ENCODE assay signal across 8 cellular contexts in genomic region chr16:2459647-2460390, GRCh38. TPM values are rescaled to one million over a fixed set of nuclear protein-coding genes. Genes with fewer than 3 reads are reported as not detected.
DNase-seq lines count a peak whose midpoint lies in the region; ATAC-seq and FAIRE-seq lines count a peak whose summit lies in the region.

TSS of gene TEDC2 (plus strand) at chr16:2460109. CDS start at chr16:2460145, 36 bp downstream.

- H2BK15ac ChIP-seq in mesendoderm (replicated peaks; ENCODE audit: low read depth): no peak within 1 kb of the TSS

- peak; percentile 98 for DNase-seq in COLO668 (lab: John Stamatoyannopoulos, UW; ENCODE audit: unreplicated experiment)
- DNase-seq in HTR-8/SVneo (ENCODE audit: insufficient read length, low spot score): peak; percentile 95
- peak; percentile 95 for DNase-seq in NOMO-1 treated with DMSO at 0.1 percent for 48 hours (lab: John Stamatoyannopoulos, UW; ENCODE audit: unreplicated experiment)
- peak; percentile 98 for DNase-seq in mesendoderm
- DNase-seq in stimulated activated CD8-positive, alpha-beta memory T cell treated with anti-CD3 and anti-CD28 coated beads, Interleukin-12 subunit alpha, Interleukin-12 subunit beta, amount 100 ng/mL, for 4 hours (ENCODE audit: low read depth): peak; percentile 93

- peak; percentile 71 for ATAC-seq in GM21360 (IDR thresholded peaks at IDR 0.05; ENCODE audit: unreplicated experiment)

- H3K18ac ChIP-seq in mesendoderm (ENCODE audit: low read length): peak within 1 kb of the TSS; percentile 22

- H3K4me2 ChIP-seq in mesendoderm (ENCODE audit: low read length): peak within 1 kb of the TSS; percentile 89

- H3K9me3 ChIP-seq in endocrine pancreas (ENCODE audit: control insufficient read depth, low read length): no peaks in the 10 kb centered on the region

- H3K9ac ChIP-seq in endocrine pancreas (ENCODE audit: control insufficient read depth, insufficient read depth, low read length): peak within 1 kb of the TSS; percentile 98
- H3K9ac ChIP-seq in mesendoderm (ENCODE audit: low read length): peak within 1 kb of the TSS; percentile 84

- H4K5ac ChIP-seq in mesendoderm (ENCODE audit: low read length): no peak within 1 kb of the TSS

- POLR2A ChIA-PET in activated CD8-positive, alpha-beta memory T cell treated with anti-CD3 and anti-CD28 coated beads for 36 hours (lab: Charles Lee): interaction anchor here (0.6 to 1.5 kb wide), 9 partner anchors 9 to 901 kb away, joined by 3 to 9 read pairs (median 4); partner anchors contain the start of genes NTN3 and TBC1D24

- peak; percentile 87 for FAIRE-seq in HTR-8/SVneo (lab: Jason Lieb, UNC)

- no peaks in the 10 kb centered on the region for H3K4me1 ChIP-seq in endocrine pancreas (ENCODE audit: control insufficient read depth, insufficient read depth, low read length)
- peaks cover 5% of the 10 kb centered on the region for H3K4me1 ChIP-seq in mesendoderm (ENCODE audit: control insufficient read depth, low read depth, low read length)

- H3K4ac ChIP-seq in mesendoderm (ENCODE audit: low read depth, low read length): no peak within 1 kb of the TSS

- H2BK5ac ChIP-seq in mesendoderm (ENCODE audit: low read length): no peak within 1 kb of the TSS

- H2BK120ac ChIP-seq in mesendoderm (ENCODE audit: low read depth, low read length): no peak within 1 kb of the TSS

- WGBS in mesendoderm (ENCODE audit: extremely low coverage, insufficient coverage, low lambda C conversion rate): no CpG with 5 or more reads among the region's 66 CpGs

- H3K79me2 ChIP-seq in mesendoderm (ENCODE audit: control insufficient read depth, insufficient read depth, low read length): peaks cover 1% of the 10 kb centered on the region

- no peaks in the 10 kb centered on the region for H3K27me3 ChIP-seq in endocrine pancreas (ENCODE audit: control insufficient read depth, insufficient read depth, low read length)
- no peaks in the 10 kb centered on the region for H3K27me3 ChIP-seq in mesendoderm (ENCODE audit: insufficient read depth, low read length, poor library complexity)

- peak within 1 kb of the TSS; percentile 88 for H3K56ac ChIP-seq in mesendoderm (ENCODE audit: low read length)

- H3K23ac ChIP-seq in mesendoderm (ENCODE audit: low read length): no peak within 1 kb of the TSS

- H3K79me1 ChIP-seq in mesendoderm (ENCODE audit: low read length): peaks cover 7% of the 10 kb centered on the region

- CTCF ChIA-PET in activated CD8-positive, alpha-beta memory T cell treated with anti-CD3 and anti-CD28 coated beads for 36 hours (lab: Charles Lee): interaction anchor here (0.9 to 1.8 kb wide), 5 partner anchors 9 to 32 kb away, joined by 3 to 4 read pairs (median 3); no protein-coding TSS in a partner anchor

- H3K36me3 ChIP-seq in endocrine pancreas (ENCODE audit: control insufficient read depth, insufficient read depth, low read length) (no peaks in the 10 kb centered on the region), mesendoderm (ENCODE audit: control insufficient read depth, insufficient read depth, low read length) (peaks cover 11% of the 10 kb centered on the region)

- H3K27ac ChIP-seq in mesendoderm (ENCODE audit: low read depth, low read length): peak within 1 kb of the TSS; percentile 74

- H4K8ac ChIP-seq in mesendoderm (ENCODE audit: low read depth, low read length): no peak within 1 kb of the TSS

- H3K4me3 ChIP-seq in endocrine pancreas (ENCODE audit: control insufficient read depth, insufficient read depth, low read length) (no peak within 1 kb of the TSS), mesendoderm (ENCODE audit: low read length) (peak within 1 kb of the TSS; percentile 52)

- H2AK5ac ChIP-seq in mesendoderm (ENCODE audit: low read length): no peak within 1 kb of the TSS

RNA-seq across cellular contexts. Expression of gene TEDC2, which starts in this region (rescaled TPM):
- 10 to 100 TPM; 33.3 to 38.5 TPM for total RNA-seq in activated CD8-positive, alpha-beta memory T cell treated with anti-CD3 and anti-CD28 coated beads for 36 hours
- polyA plus RNA-seq in mesendoderm (2013, experiment 1 of 2): 25.6 TPM
- 26.2 TPM for polyA plus RNA-seq in mesendoderm (2013, experiment 2 of 2)
